16 cellular contexts compared by ENCODE assay signal in the genomic region with DNA sequence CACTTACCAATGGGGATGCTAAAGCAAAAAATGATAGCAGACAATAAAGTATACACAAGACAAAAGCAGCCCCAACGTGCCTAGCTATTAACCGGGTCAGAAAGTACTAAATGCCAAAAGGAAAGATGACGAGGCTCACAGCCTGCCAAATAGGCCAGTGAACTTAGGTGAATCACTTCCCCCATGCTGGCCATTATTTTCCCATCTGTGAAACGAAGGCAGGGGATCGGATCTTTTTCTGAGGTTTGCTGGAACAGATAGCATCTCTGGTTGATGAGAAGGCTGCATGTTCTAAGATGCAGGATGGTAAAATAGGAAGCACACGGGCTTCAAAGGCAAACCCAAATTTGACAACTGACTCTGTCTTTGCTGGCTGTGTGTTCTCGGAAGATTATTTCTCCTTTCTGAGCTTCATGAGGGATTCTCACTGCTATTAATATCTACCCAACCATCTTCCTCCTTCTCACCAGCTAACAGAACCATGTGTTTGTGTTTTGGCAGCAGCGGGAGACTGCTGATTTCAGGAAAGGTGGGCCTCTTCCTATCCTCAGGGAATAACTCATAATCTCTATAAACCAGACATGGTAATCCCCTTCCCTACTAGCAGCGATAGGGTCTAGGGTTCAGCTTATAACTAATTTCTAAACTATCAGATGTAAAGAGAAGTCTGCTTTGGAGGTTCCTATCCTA.
A peak's percentile ranks its signal among the peaks of the same experiment; 100 is the strongest.
DNase-seq lines count a peak whose midpoint lies in the region; ATAC-seq, FAIRE-seq and TF ChIP-seq lines count a peak whose summit lies in the region.
"Had no signal": no experiment of that assay in that cellular context is flagged by ENCODE, and none has a peak within 500 bp of the region (broad histone marks: within the 10 kb centered on the region; RNA-seq: fewer than 3 reads in every experiment).

No MANE protein-coding gene starts in this region.

- FAIRE-seq in astrocyte (lab: Jason Lieb, UNC) = no peak

- H3K4me1 ChIP-seq in astrocyte (ENCODE audit: insufficient read depth, low read length) = peaks cover 9% of the 10 kb centered on the region
- H3K4me1 ChIP-seq in gastrocnemius medialis = peaks cover 24 to 25% of the 10 kb centered on the region in 2 donors
- H3K4me1 ChIP-seq: ascending aorta, esophagus squamous epithelium had no signal

- no peaks in the 10 kb centered on the region for H3K79me2 ChIP-seq in astrocyte (ENCODE audit: insufficient read depth, low read length)

- no peak overlapping the region for H3K27ac Mint-ChIP-seq in astrocyte (ENCODE audit: unreplicated experiment)
- H3K27ac Mint-ChIP-seq: activated CD4-positive, alpha-beta T cell treated with anti-CD3 and anti-CD28 coated beads, Interleukin-2, amount 10 ng/mL, durations not matched to agents 24 days and 14 days; B cell had no signal

- in situ Hi-C loops in G401 (cut with HindIII; ENCODE audit: low sequenced_read_pairs) (no loop called here), gastrocnemius medialis (cut with MboI; ENCODE audit: low sequenced_read_pairs in 4 of 4) (loop anchor here in 1 of 4 donors (10.0 kb wide), 1 partner anchor 65 kb away; no protein-coding TSS in a partner anchor)

- intact Hi-C loops in gastrocnemius medialis (cut with DNase I; ENCODE audit: low total_unique reads) = no loop called here

- H2AFZ ChIP-seq in astrocyte (ENCODE audit: low read depth, low read length) = no peak overlapping the region

- peaks cover 3% of the 10 kb centered on the region for H4K20me1 ChIP-seq in astrocyte (ENCODE audit: insufficient read depth, low read length)

- no peaks in the 10 kb centered on the region for H3K9me3 ChIP-seq in astrocyte (ENCODE audit: insufficient read depth, low read depth, low read length)
- H3K9me3 ChIP-seq in gastrocnemius medialis = no peaks in the 10 kb centered on the region
- H3K9me3 ChIP-seq in WERI-Rb-1 (ENCODE audit: severe bottlenecking) = no peaks in the 10 kb centered on the region
- H3K9me3 ChIP-seq: ascending aorta, esophagus squamous epithelium had no signal

- H3K9ac ChIP-seq in astrocyte (ENCODE audit: low read length) = no peak overlapping the region

- H3K27ac ChIP-seq in astrocyte (ENCODE audit: low read depth, low read length) (no peak overlapping the region), gastrocnemius medialis (peak overlapping the region in 3 of 4 donors; percentile 42 to 60 (median 49)), WERI-Rb-1 (no peak overlapping the region)
- H3K27ac ChIP-seq: ascending aorta, SK-N-MC had no signal

- H3K27me3 ChIP-seq in astrocyte (ENCODE audit: insufficient read depth, low read length) (no peaks in the 10 kb centered on the region), gastrocnemius medialis (no peaks in the 10 kb centered on the region), WERI-Rb-1 (ENCODE audit: insufficient read depth, low read depth, severe bottlenecking) (no peaks in the 10 kb centered on the region)
- H3K27me3 ChIP-seq: ascending aorta, esophagus squamous epithelium had no signal

- TF ChIP-seq POLR2A in gastrocnemius medialis (IDR thresholded peaks at IDR 0.05) = no peak

- H3K4me1 Mint-ChIP-seq in astrocyte (ENCODE audit: low read depth, unreplicated experiment) = peaks cover 8% of the 10 kb centered on the region
- H3K4me1 Mint-ChIP-seq: activated CD4-positive, alpha-beta T cell treated with anti-CD3 and anti-CD28 coated beads, Interleukin-2, amount 10 ng/mL, durations not matched to agents 24 days and 14 days had no signal

- no peaks in the 10 kb centered on the region for H3K27me3 Mint-ChIP-seq in astrocyte (ENCODE audit: low read depth, unreplicated experiment)
- H3K27me3 Mint-ChIP-seq: activated CD4-positive, alpha-beta T cell treated with anti-CD3 and anti-CD28 coated beads, Interleukin-2, amount 10 ng/mL, durations not matched to agents 24 days and 14 days; B cell had no signal

- H3K4me2 ChIP-seq in astrocyte (ENCODE audit: low read length) = peak overlapping the region; percentile 23

- H3K4me3 ChIP-seq in astrocyte (ENCODE audit: insufficient read depth, low read depth, low read length) (no peak overlapping the region), fibroblast of the aortic adventitia (ENCODE audit: low read depth, low read length) (no peak overlapping the region), gastrocnemius medialis (no peak overlapping the region), WERI-Rb-1 (ENCODE audit: low read depth, low read length) (no peak overlapping the region)
- H3K4me3 ChIP-seq: ascending aorta, esophagus squamous epithelium, SK-N-MC had no signal

- no peaks in the 10 kb centered on the region for H3K9me3 Mint-ChIP-seq in astrocyte (ENCODE audit: unreplicated experiment)

- peaks cover 9% of the 10 kb centered on the region for H3K36me3 Mint-ChIP-seq in astrocyte (ENCODE audit: low read depth, unreplicated experiment)

- ATAC-seq in gastrocnemius medialis (peak; percentile 39 to 66), HG03469 (IDR thresholded peaks at IDR 0.05; ENCODE audit: unreplicated experiment) (no peak)

- H3K4me3 Mint-ChIP-seq in astrocyte (ENCODE audit: unreplicated experiment) = no peak overlapping the region
- H3K4me3 Mint-ChIP-seq: activated CD4-positive, alpha-beta T cell treated with anti-CD3 and anti-CD28 coated beads, Interleukin-2, amount 10 ng/mL, durations not matched to agents 24 days and 14 days; B cell had no signal

- TF ChIP-seq CTCF in astrocyte (IDR thresholded peaks at IDR 0.05; ENCODE audit: insufficient read depth, low read depth, low read length) (no peak), fibroblast of the aortic adventitia (IDR thresholded peaks at IDR 0.05; ENCODE audit: insufficient read depth, low read length) (no peak), gastrocnemius medialis (IDR thresholded peaks at IDR 0.05 in 4 of 5, conservative IDR thresholded peaks at IDR 0.05 in 1 of 5) (no peak), WERI-Rb-1 (IDR thresholded peaks at IDR 0.05; ENCODE audit: low read depth, low read length) (no peak)

- H3K36me3 ChIP-seq in astrocyte (ENCODE audit: insufficient read depth, low read length) = no peaks in the 10 kb centered on the region
- no peaks in the 10 kb centered on the region for H3K36me3 ChIP-seq in gastrocnemius medialis
- H3K36me3 ChIP-seq in WERI-Rb-1 = no peaks in the 10 kb centered on the region
- H3K36me3 ChIP-seq: ascending aorta, esophagus squamous epithelium had no signal

- DNase-seq in G401 (ENCODE audit: low spot score) (peak; percentile 50), astrocyte (ENCODE audit: low read depth) (peak; percentile 58), fibroblast of the aortic adventitia (ENCODE audit: low read depth) (peak; percentile 72), gastrocnemius medialis (no peak), WERI-Rb-1 (no peak), NCI-H2029 (lab: John Stamatoyannopoulos, UW) (no peak)
- DNase-seq: activated CD4-positive, alpha-beta T cell treated with anti-CD3 and anti-CD28 coated beads, Interleukin-2, amount 10 ng/mL, durations not matched to agents 24 days and 14 days; esophagus squamous epithelium; NCI-H187 treated with DMSO at 0.1 percent for 48 hours; NCI-H526 treated with DMSO at 0.1 percent for 48 hours; nucleus accumbens; T1000 had no signal

Comparison
In these comparisons a context has a peak if more than half of its experiments do, and no peak if none do; other contexts are left out.
1. DNase-seq: peak in G401 (single experiment), astrocyte (single experiment) and fibroblast of the aortic adventitia (single experiment); none in gastrocnemius medialis (0 of 2), WERI-Rb-1 (single experiment) and NCI-H2029 (single experiment).
2. H3K27ac ChIP-seq: peak in gastrocnemius medialis (3 of 4); none in astrocyte (single experiment) and WERI-Rb-1 (single experiment).